15 cellular contexts compared by ENCODE assay signal in genomic region chr6:52543262-52543661, GRCh38. TPM values are rescaled to one million over a fixed set of nuclear protein-coding genes. Genes with fewer than 3 reads are reported as not detected.
A peak's percentile ranks its signal among the peaks of the same experiment; 100 is the strongest.
DNase-seq lines count a peak whose midpoint lies in the region; ATAC-seq, FAIRE-seq and TF ChIP-seq lines count a peak whose summit lies in the region.
"Had no signal": no experiment of that assay in that cellular context is flagged by ENCODE, and none has a peak within 500 bp of the region (broad histone marks: within the 10 kb centered on the region; RNA-seq: fewer than 3 reads in every experiment).

No MANE protein-coding gene starts in this region.

- TF ChIP-seq POLR2A in endothelial cell of umbilical vein (IDR thresholded peaks at IDR 0.05; ENCODE audit: low read depth, low read length): no peak

- peaks cover 7% of the 10 kb centered on the region for H3K36me3 Mint-ChIP-seq in nephron (ENCODE audit: low read depth)

- peaks cover 66% of the 10 kb centered on the region for H3K4me1 Mint-ChIP-seq in nephron

- ATAC-seq in SK-N-SH treated with all-trans-retinoic acid at 6 μM for 48 hours (no peak), HG03571 (IDR thresholded peaks at IDR 0.05; ENCODE audit: unreplicated experiment) (no peak)
- ATAC-seq: CD8-positive, alpha-beta T cell; GM12878 had no signal

- no peak overlapping the region for H3K4me3 Mint-ChIP-seq in nephron
- H3K4me3 Mint-ChIP-seq: CD8-positive, alpha-beta T cell had no signal

- no peak overlapping the region; a peak in 2 of 4 replicates for H3K4me3 ChIP-seq in SK-N-SH (ENCODE audit: low read depth in 2 of 2, low read length in 1 of 2)
- peak overlapping the region in 1 of 3 experiments; percentile 21 for H3K4me3 ChIP-seq in endothelial cell of umbilical vein (replicated peaks in 1 of 3; ENCODE audit: insufficient read depth in 1 of 3, low read depth in 1 of 3, low read length in 3 of 3)
- H3K4me3 ChIP-seq: GM12878, lung had no signal

- H3F3A ChIP-seq in SK-N-SH (replicated peaks; ENCODE audit: insufficient read depth): peaks cover 71% of the 10 kb centered on the region

- FAIRE-seq in endothelial cell of umbilical vein (lab: Jason Lieb, UNC): no peak
- no peak for FAIRE-seq in GM19239 (lab: Jason Lieb, UNC)
- FAIRE-seq: GM12878 had no signal

- POLR2A ChIA-PET in SK-N-SH (lab: Yijun Ruan, JAX) (interaction anchor here (1.4 kb wide), 1 partner anchor 33 kb away, joined by 4 read pairs; the partner anchor contains the start of gene TRAM2), endothelial cell of umbilical vein (lab: Charles Lee) (interaction anchor here (1.4 kb wide), 1 partner anchor 20 kb away, joined by 7 read pairs; no protein-coding TSS in a partner anchor)

- intact Hi-C loops in endothelial cell of umbilical vein (cut with micrococcal nuclease): loop anchor here (1.0 kb wide), 3 partner anchors 8 to 127 kb away; no protein-coding TSS in a partner anchor

- H3K79me2 ChIP-seq in SK-N-SH (ENCODE audit: insufficient read depth) (peaks cover 83% of the 10 kb centered on the region), endothelial cell of umbilical vein (ENCODE audit: control insufficient read depth, insufficient read depth, low read length) (peaks cover 82% of the 10 kb centered on the region)

- H3K27ac ChIP-seq in SK-N-SH (ENCODE audit: low read depth in 2 of 2, low read length in 1 of 2): peak overlapping the region; percentile 87
- H3K27ac ChIP-seq in endothelial cell of umbilical vein (ENCODE audit: insufficient read depth, low read depth, low read length): peak overlapping the region; percentile 78

- peak overlapping the region in 2 of 3 experiments; percentile 37 to 47 for H3K27ac Mint-ChIP-seq in nephron
- H3K27ac Mint-ChIP-seq: CD8-positive, alpha-beta T cell had no signal

- H3K9ac ChIP-seq in SK-N-SH: peak overlapping the region; percentile 38; the same call in 1 of the 2 replicates
- H3K9ac ChIP-seq in endothelial cell of umbilical vein (replicated peaks; ENCODE audit: extremely low read depth, insufficient read depth, low read length): peak overlapping the region; percentile 66

- dilution Hi-C loops in endothelial cell of umbilical vein (cut with MboI; ENCODE audit: extremely low pct_ligation_motif_present, low sequenced_read_pairs): loop anchor here (25.0 kb wide), 1 partner anchor 131 kb away; the partner anchor contains the start of gene EFHC1

- H3K9me2 ChIP-seq in SK-N-SH: no peaks in the 10 kb centered on the region

- no peaks in the 10 kb centered on the region for H3K9me3 ChIP-seq in SK-N-SH
- H3K9me3 ChIP-seq in endothelial cell of umbilical vein (replicated peaks; ENCODE audit: control insufficient read depth, insufficient read depth, low read length): no peaks in the 10 kb centered on the region

- TF ChIP-seq EP300 in SK-N-SH (IDR thresholded peaks at IDR 0.05; ENCODE audit: borderline replicate concordance in 1 of 2, low read depth in 1 of 2, low read length in 1 of 2): no peak

- no peak overlapping the region for H2AFZ ChIP-seq in SK-N-SH (ENCODE audit: low read depth)
- H2AFZ ChIP-seq in endothelial cell of umbilical vein (ENCODE audit: low read depth, low read length): no peak overlapping the region

- H3K36me3 ChIP-seq in SK-N-SH (replicated peaks in 1 of 2; ENCODE audit: control insufficient read depth in 1 of 2, insufficient read depth in 2 of 2, low read length in 1 of 2) (peaks cover 3 to 6% of the 10 kb centered on the region in 2 experiments), endothelial cell of umbilical vein (ENCODE audit: control insufficient read depth in 2 of 2, extremely low read depth in 1 of 2, insufficient read depth in 2 of 2, low read length in 2 of 2) (no peaks in the 10 kb centered on the region)

- no peaks in the 10 kb centered on the region for H3K27me3 ChIP-seq in SK-N-SH (ENCODE audit: insufficient read depth)
- H3K27me3 ChIP-seq in endothelial cell of umbilical vein (ENCODE audit: control insufficient read depth in 2 of 2, insufficient read depth in 2 of 2, low read length in 2 of 2): no peaks in the 10 kb centered on the region

- DNase-seq in SK-N-SH: no peak
- no peak for DNase-seq in endothelial cell of umbilical vein (ENCODE audit: low read depth, low spot score)
- no peak for DNase-seq in GM19239 (ENCODE audit: insufficient read length, low spot score)
- DNase-seq in activated CD4-positive, alpha-beta T cell treated with anti-CD3 and anti-CD28 coated beads for 4 hours: no peak
- no peak for DNase-seq in mesenteric fat pad (ENCODE audit: low spot score)
- DNase-seq: 8988T; activated CD4-positive, alpha-beta T cell treated with anti-CD3 and anti-CD28 coated beads for 48 hours; activated T-cell treated with anti-CD3 and anti-CD28 coated beads, Interleukin-2, amount 50 U/mL, for 48 hours; CD8-positive, alpha-beta T cell; cortex of kidney had no signal

- TSS peak; percentile 40 for BruUV-seq in endothelial cell of umbilical vein (replicated peaks; lab: Mats Ljungman, UMichigan)

- CTCF ChIA-PET in SK-N-SH (lab: Yijun Ruan, JAX) (interaction anchor here (0.9 to 2.3 kb wide), 4 partner anchors 12 to 54 kb away, joined by 4 to 7 read pairs (median 6); partner anchors contain the start of gene TRAM2), endothelial cell of umbilical vein (lab: Charles Lee) (interaction anchor here (0.7 to 1.5 kb wide), 5 partner anchors 20 to 109 kb away, joined by 3 to 5 read pairs (median 4); no protein-coding TSS in a partner anchor)

- H3K4me1 ChIP-seq in SK-N-SH (ENCODE audit: control insufficient read depth in 1 of 2, insufficient read depth in 2 of 2, low read depth in 1 of 2, low read length in 1 of 2) (peaks cover 69 to 86% of the 10 kb centered on the region in 2 experiments), endothelial cell of umbilical vein (ENCODE audit: control insufficient read depth, extremely low read depth, insufficient read depth, low read length) (peaks cover 86% of the 10 kb centered on the region)

- TF ChIP-seq CTCF in SK-N-SH (IDR thresholded peaks at IDR 0.05): no peak
- no peak for TF ChIP-seq CTCF in endothelial cell of umbilical vein (IDR thresholded peaks at IDR 0.05; ENCODE audit: extremely low read depth in 1 of 2, insufficient read depth in 1 of 2, low read depth in 1 of 2, low read length in 2 of 2)
- no peak for TF ChIP-seq CTCF in nephron (IDR thresholded peaks at IDR 0.05; ENCODE audit: unreplicated experiment in 3 of 3)

- WGBS in SK-N-SH (ENCODE audit: low lambda C conversion rate): 48% methylated on average over 1 of the region's 1 CpG

- H3K4me2 ChIP-seq in SK-N-SH (peak overlapping the region; percentile 71), endothelial cell of umbilical vein (ENCODE audit: insufficient read depth, low read length) (peak overlapping the region; percentile 80)

- no peaks in the 10 kb centered on the region for H3K9me3 Mint-ChIP-seq in nephron
- H3K9me3 Mint-ChIP-seq: CD8-positive, alpha-beta T cell had no signal

- no peak for TF ChIP-seq RAD21 in SK-N-SH (IDR thresholded peaks at IDR 0.05; ENCODE audit: low read length)

- no peaks in the 10 kb centered on the region for H3K27me3 Mint-ChIP-seq in nephron (ENCODE audit: low read depth)

- H4K20me1 ChIP-seq in SK-N-SH (ENCODE audit: insufficient read depth) (no peaks in the 10 kb centered on the region), endothelial cell of umbilical vein (replicated peaks; ENCODE audit: control insufficient read depth, extremely low read depth, insufficient read depth, low read length) (no peaks in the 10 kb centered on the region)

- H3K9me1 ChIP-seq in endothelial cell of umbilical vein (replicated peaks; ENCODE audit: control insufficient read depth, extremely low read depth, insufficient read depth, low read length): no peaks in the 10 kb centered on the region

TF ChIP-seq in SK-N-SH, 30 proteins besides CTCF, POLR2A, EP300 and RAD21 (continues in another document):
- TF ChIP-seq RXRA (IDR thresholded peaks at IDR 0.05; ENCODE audit: borderline replicate concordance, low read depth) (no peak), MEF2A (IDR thresholded peaks at IDR 0.05; ENCODE audit: borderline replicate concordance, low read depth) (no peak), TCF12 (IDR thresholded peaks at IDR 0.05) (no peak), POLR2AphosphoS5 (IDR thresholded peaks at IDR 0.05; ENCODE audit: low read depth, low read length) (no peak), GATA2 (CRISPR knock-in tag; IDR thresholded peaks at IDR 0.05) (no peak), YY1 (IDR thresholded peaks at IDR 0.05; ENCODE audit: low read depth) (no peak)

TF ChIP-seq in SK-N-SH treated with all-trans-retinoic acid at 6 μM for 48 hours, 23 proteins besides CTCF, POLR2A, EP300 and RAD21 (continues in another document):
- TF ChIP-seq BACH2 (CRISPR knock-in tag; IDR thresholded peaks at IDR 0.05; ENCODE audit: borderline replicate concordance) (no peak), RARB (CRISPR knock-in tag; IDR thresholded peaks at IDR 0.05) (no peak), PPARA (CRISPR knock-in tag; IDR thresholded peaks at IDR 0.05; ENCODE audit: borderline replicate concordance) (no peak), ZNF8 (CRISPR knock-in tag; IDR thresholded peaks at IDR 0.05) (no peak), ZNF565 (CRISPR knock-in tag; conservative IDR thresholded peaks at IDR 0.05; ENCODE audit: low read depth) (no peak)

TF ChIP-seq in endothelial cell of umbilical vein, 7 proteins besides CTCF, POLR2A, EP300 and RAD21 (continues in another document):
- TF ChIP-seq EZH2 (IDR thresholded peaks at IDR 0.05; ENCODE audit: borderline replicate concordance, low read depth, low read length, severe bottlenecking) (no peak), GATA2 (IDR thresholded peaks at IDR 0.05; ENCODE audit: insufficient read depth, insufficient read length, low read depth, low read length) (no peak), MYC (IDR thresholded peaks at IDR 0.05; ENCODE audit: low read depth, low read length) (no peak), POLR2AphosphoS5 (IDR thresholded peaks at IDR 0.05; ENCODE audit: insufficient read depth, low read depth, low read length) (no peak), MAX (IDR thresholded peaks at IDR 0.05; ENCODE audit: insufficient read depth, insufficient read length) (no peak)

RNA-seq across cellular contexts. Expression of gene TRAM2, which starts 33.6 kb away (rescaled TPM):
- 26.4 and 36.0 TPM in 2 replicates for polyA plus RNA-seq in SK-N-SH (2012; rRNA removed)
- 23.9 and 25.6 TPM in 2 replicates for polyA plus RNA-seq in SK-N-SH (2012; cell fraction: cytosol; rRNA removed)
- 39.6 and 52.6 TPM in 2 replicates for polyA plus RNA-seq in SK-N-SH (2012; cell fraction: nucleus; rRNA removed)
- 85.9 and 98.6 TPM in 2 replicates for total RNA-seq in endothelial cell of umbilical vein
- polyA plus RNA-seq in endothelial cell of umbilical vein: 79.5 and 85.7 TPM in 2 replicates
- polyA plus RNA-seq in endothelial cell of umbilical vein (2011; cell fraction: cytosol; rRNA removed): 79.3 and 81.1 TPM in 2 replicates
- polyA plus RNA-seq in endothelial cell of umbilical vein (2011; cell fraction: nucleus; rRNA removed): 129 and 133 TPM in 2 replicates
- 35.6 and 64.2 TPM in 2 replicates for polyA plus RNA-seq in endothelial cell of umbilical vein (2012)
- 123 and 155 TPM in 2 replicates for polyA minus RNA-seq in endothelial cell of umbilical vein
- 11.6 TPM for polyA minus RNA-seq in endothelial cell of umbilical vein (2011; cell fraction: cytosol; rRNA and poly(A)+ RNA removed)
- polyA minus RNA-seq in endothelial cell of umbilical vein (2011; cell fraction: nucleus; rRNA and poly(A)+ RNA removed): 51.9 and 71.3 TPM in 2 replicates
- 56.3 TPM for total RNA-seq in mesenteric fat pad
